Comparison of ENCODE assay signal across 8 cellular contexts in the genomic region with DNA sequence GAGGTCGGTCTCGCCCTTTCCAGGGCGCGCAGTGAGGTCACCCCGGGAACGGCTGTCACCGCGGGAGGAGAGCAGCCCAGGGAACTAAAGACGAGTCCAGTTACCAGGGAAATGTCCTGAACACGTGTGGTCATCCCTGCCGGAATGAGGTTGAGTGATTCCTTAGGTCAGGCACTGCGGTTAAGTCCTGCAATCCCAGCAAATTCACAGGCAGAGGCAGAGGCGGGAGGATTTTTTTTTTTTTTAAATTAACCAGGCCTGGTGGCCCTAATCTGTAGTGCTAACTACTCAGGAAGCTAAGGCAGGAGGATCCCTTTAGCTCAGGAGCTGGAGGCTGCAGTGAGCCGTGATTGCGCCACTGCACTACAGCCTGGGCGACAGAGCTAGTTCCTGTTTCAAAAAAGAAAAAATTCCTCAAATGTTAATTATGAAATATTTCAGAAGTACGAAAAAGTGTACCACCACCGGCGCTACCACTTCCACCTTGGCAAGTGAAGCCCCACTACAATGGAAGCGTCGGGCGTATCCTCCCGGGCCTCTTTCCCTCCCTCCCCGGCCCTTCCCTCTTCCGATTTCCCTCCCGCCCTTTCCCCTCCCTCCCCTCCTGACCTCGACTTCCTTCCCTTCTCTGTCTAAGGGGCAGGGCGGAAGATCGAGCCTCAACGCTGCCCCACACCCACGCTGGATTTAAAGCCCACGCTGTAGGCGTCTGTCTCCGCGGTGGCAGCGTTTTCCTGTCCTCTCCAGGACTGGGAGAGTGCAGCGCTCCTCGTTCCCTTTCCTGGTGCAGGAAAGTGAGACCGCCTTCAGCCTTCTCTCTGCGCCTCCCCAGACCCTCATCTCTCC. TPM values are rescaled to one million over a fixed set of nuclear protein-coding genes. Genes with fewer than 3 reads are reported as not detected.
DNase-seq lines count a peak whose midpoint lies in the region; FAIRE-seq and TF ChIP-seq lines count a peak whose summit lies in the region.

No MANE protein-coding gene starts in this region.

- peak overlapping the region; percentile 69 for H3K4me3 Mint-ChIP-seq in chondrocyte (ENCODE audit: unreplicated experiment)

- H3K9me3 Mint-ChIP-seq in chondrocyte (ENCODE audit: low read depth): peaks cover 5% of the 10 kb centered on the region

- TF ChIP-seq CTCF in chondrocyte (IDR thresholded peaks at IDR 0.05) (no peak), kidney epithelial cell (IDR thresholded peaks at IDR 0.05; ENCODE audit: insufficient read depth, low read length, poor library complexity, severe bottlenecking) (no peak)

- DNase-seq in GM18507 (ENCODE audit: extremely low spot score, insufficient read length, low read depth) (no peak), SKM-1 treated with dmso at 0.1 percent for 144 hours (lab: John Stamatoyannopoulos, UW; ENCODE audit: unreplicated experiment) (peak; percentile 87), chondrocyte (ENCODE audit: low spot score) (no peak), kidney epithelial cell (ENCODE audit: low read depth) (no peak), NCI-H345 (lab: John Stamatoyannopoulos, UW) (no peak), NCI-H2171 treated with DMSO at 0.1 percent for 48 hours (lab: John Stamatoyannopoulos, UW) (no peak), dedifferentiated amniotic fluid mesenchymal stem cell (ENCODE audit: extremely low spot score) (no peak)
- DNase-seq in stimulated activated CD8-positive, alpha-beta memory T cell treated with anti-CD3 and anti-CD28 coated beads, Interleukin-15, amount 100 ng/mL, for 1 hour (ENCODE audit: low read depth): peak; percentile 6

- H3K36me3 Mint-ChIP-seq in chondrocyte (ENCODE audit: low read depth): peaks cover 9% of the 10 kb centered on the region

- H3K36me3 ChIP-seq in kidney epithelial cell (ENCODE audit: control insufficient read depth, insufficient read depth, low read length): no peaks in the 10 kb centered on the region

- peaks cover 12% of the 10 kb centered on the region for H3K4me1 Mint-ChIP-seq in chondrocyte (ENCODE audit: low read depth)

- peak; percentile 72 for FAIRE-seq in GM18507 (lab: Jason Lieb, UNC)

- H3K27me3 ChIP-seq in kidney epithelial cell (ENCODE audit: control insufficient read depth, insufficient read depth, low read length): peaks cover 28% of the 10 kb centered on the region

- H3K27me3 Mint-ChIP-seq in chondrocyte (ENCODE audit: low read depth): peaks cover 36% of the 10 kb centered on the region

- peak overlapping the region; percentile 20 for H3K4me3 ChIP-seq in kidney epithelial cell (ENCODE audit: low read depth, low read length)

- no peak overlapping the region for H3K27ac Mint-ChIP-seq in chondrocyte (ENCODE audit: unreplicated experiment)

RNA-seq across cellular contexts. Expression of gene SLFN11, which starts 27.3 kb away (rescaled TPM):
- total RNA-seq in chondrocyte (15.2 to 19.0 TPM (median 18.2 TPM) in 3 replicates), kidney epithelial cell (0.04 and 0.27 TPM in 2 replicates)

Comparison
In these comparisons a context has a peak if more than half of its experiments do, and no peak if none do; other contexts are left out.
1. DNase-seq: peak in SKM-1 treated with dmso at 0.1 percent for 144 hours (single experiment) and stimulated activated CD8-positive, alpha-beta memory T cell treated with anti-CD3 and anti-CD28 coated beads, Interleukin-15, amount 100 ng/mL, for 1 hour (single experiment); none in GM18507 (single experiment), chondrocyte (single experiment), kidney epithelial cell (single experiment), NCI-H345 (single experiment), NCI-H2171 treated with DMSO at 0.1 percent for 48 hours (single experiment) and dedifferentiated amniotic fluid mesenchymal stem cell (single experiment).
2. RNA of gene SLFN11, which starts 27.3 kb away (total RNA-seq): 15.2 to 19.0 TPM in chondrocyte; 0.04 to 0.27 TPM in kidney epithelial cell; every median in the first group is over 10 times any median in the second.